2 cellular contexts compared by ENCODE assay signal in the genomic region with DNA sequence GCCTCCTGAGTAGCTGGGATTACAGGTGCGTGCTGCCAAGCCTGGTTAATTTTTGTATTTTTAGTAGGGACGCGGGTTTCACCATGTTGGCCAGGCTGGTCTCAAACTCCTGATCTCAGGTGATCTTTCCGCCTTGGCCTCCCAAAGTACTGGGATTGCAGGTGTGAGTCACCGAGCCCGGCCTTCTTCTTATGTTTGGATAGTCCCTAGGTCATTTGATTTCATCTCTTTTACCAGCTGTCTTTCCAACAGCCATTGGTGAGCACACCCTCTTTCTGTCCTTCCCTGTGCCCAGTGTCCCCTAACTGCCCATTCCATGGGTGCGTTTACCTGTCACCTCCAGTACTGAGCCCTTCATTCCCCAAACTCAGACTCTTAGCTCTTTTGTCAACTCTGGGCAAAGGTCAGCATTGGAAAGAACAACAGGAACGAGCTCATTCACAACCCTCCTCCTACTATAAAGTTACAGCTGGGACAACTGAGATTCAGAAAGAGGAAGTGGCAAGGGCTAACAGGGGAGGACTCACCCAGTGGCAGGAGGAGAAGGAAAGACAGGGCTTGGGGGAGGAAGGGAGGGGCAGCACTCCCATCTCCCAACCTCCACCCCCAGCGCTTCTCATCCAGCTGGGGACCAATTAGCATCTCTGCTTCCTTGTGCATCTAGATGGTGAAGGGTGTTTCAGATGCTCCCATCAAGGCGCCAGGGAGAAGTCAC.
TF ChIP-seq lines count a peak whose summit lies in the region.

No MANE protein-coding gene starts in this region.

TF ChIP-seq in HepG2, 621 proteins besides CTCF, POLR2A, EP300 and RAD21 (continues in another document):
- no peak for TF ChIP-seq PRDM15 (CRISPR knock-in tag; IDR thresholded peaks at IDR 0.05)
- 0 out of 2 replicates have a peak, but pooled peaks have one; percentile 6 for TF ChIP-seq RXRB (CRISPR knock-in tag; IDR thresholded peaks at IDR 0.05; ENCODE audit: borderline replicate concordance)
- TF ChIP-seq ZMYM2 (CRISPR knock-in tag; IDR thresholded peaks at IDR 0.05) = peak; percentile 25; the same call in 1 of the 2 replicates
- peak; percentile 72 for TF ChIP-seq FOSL2 (CRISPR knock-in tag; IDR thresholded peaks at IDR 0.05)
- TF ChIP-seq MTF2 (CRISPR knock-in tag; IDR thresholded peaks at IDR 0.05; ENCODE audit: borderline replicate concordance) = no peak
- TF ChIP-seq, protein P1, sequence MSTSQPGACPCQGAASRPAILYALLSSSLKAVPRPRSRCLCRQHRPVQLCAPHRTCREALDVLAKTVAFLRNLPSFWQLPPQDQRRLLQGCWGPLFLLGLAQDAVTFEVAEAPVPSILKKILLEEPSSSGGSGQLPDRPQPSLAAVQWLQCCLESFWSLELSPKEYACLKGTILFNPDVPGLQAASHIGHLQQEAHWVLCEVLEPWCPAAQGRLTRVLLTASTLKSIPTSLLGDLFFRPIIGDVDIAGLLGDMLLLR (CRISPR knock-in tag; IDR thresholded peaks at IDR 0.05) = no peak
- 0 out of 2 replicates have a peak, but pooled peaks have one; percentile 12 for TF ChIP-seq HDAC2 (CRISPR knock-in tag; IDR thresholded peaks at IDR 0.05)
- no peak for TF ChIP-seq SOX6 (IDR thresholded peaks at IDR 0.05)
- TF ChIP-seq SOX6 (CRISPR knock-in tag; IDR thresholded peaks at IDR 0.05) = peak; percentile 32; the same call in 1 of the 2 replicates
- TF ChIP-seq HNF4A (CRISPR knock-in tag; IDR thresholded peaks at IDR 0.05) = 0 out of 2 replicates have a peak, but pooled peaks have one; percentile 20
- peak; percentile 42; the same call in 1 of the 2 replicates for TF ChIP-seq ELF3 (CRISPR knock-in tag; IDR thresholded peaks at IDR 0.05)
- no peak for TF ChIP-seq ARID4A (CRISPR knock-in tag; IDR thresholded peaks at IDR 0.05; ENCODE audit: borderline replicate concordance)
- TF ChIP-seq, protein P2, sequence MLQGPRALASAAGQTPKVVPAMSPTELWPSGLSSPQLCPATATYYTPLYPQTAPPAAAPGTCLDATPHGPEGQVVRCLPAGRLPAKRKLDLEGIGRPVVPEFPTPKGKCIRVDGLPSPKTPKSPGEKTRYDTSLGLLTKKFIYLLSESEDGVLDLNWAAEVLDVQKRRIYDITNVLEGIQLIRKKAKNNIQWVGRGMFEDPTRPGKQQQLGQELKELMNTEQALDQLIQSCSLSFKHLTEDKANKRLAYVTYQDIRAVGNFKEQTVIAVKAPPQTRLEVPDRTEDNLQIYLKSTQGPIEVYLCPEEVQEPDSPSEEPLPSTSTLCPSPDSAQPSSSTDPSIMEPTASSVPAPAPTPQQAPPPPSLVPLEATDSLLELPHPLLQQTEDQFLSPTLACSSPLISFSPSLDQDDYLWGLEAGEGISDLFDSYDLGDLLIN (CRISPR knock-in tag; IDR thresholded peaks at IDR 0.05; ENCODE audit: borderline replicate concordance) = no peak
- TF ChIP-seq WIZ (CRISPR knock-in tag; IDR thresholded peaks at IDR 0.05) = no peak
- peak; percentile 88 for TF ChIP-seq ZNF263 (CRISPR knock-in tag; IDR thresholded peaks at IDR 0.05)

TF ChIP-seq in HEK293T, 16 proteins besides CTCF, POLR2A, EP300 and RAD21:
- no peak for TF ChIP-seq ELF4 (IDR thresholded peaks at IDR 0.05)
- no peak for TF ChIP-seq FOXM1 (IDR thresholded peaks at IDR 0.05; ENCODE audit: borderline replicate concordance)
- TF ChIP-seq NFRKB (IDR thresholded peaks at IDR 0.05) = no peak
- TF ChIP-seq HDGF (IDR thresholded peaks at IDR 0.05; ENCODE audit: borderline replicate concordance) = no peak
- TF ChIP-seq ARNT (IDR thresholded peaks at IDR 0.05) = no peak
- TF ChIP-seq PKNOX1 (IDR thresholded peaks at IDR 0.05) = no peak
- TF ChIP-seq FOXA1 (IDR thresholded peaks at IDR 0.05) = no peak
- TF ChIP-seq LEF1 (IDR thresholded peaks at IDR 0.05; ENCODE audit: borderline replicate concordance) = no peak
- TF ChIP-seq BHLHE40 (IDR thresholded peaks at IDR 0.05; ENCODE audit: borderline replicate concordance) = no peak
- TF ChIP-seq FOXK2 (IDR thresholded peaks at IDR 0.05) = no peak
- no peak for TF ChIP-seq TARDBP (IDR thresholded peaks at IDR 0.05)
